Comparison of ENCODE assay signal across 1 cellular context in genomic region chr17:3768786-3769185, GRCh38.
TF ChIP-seq lines count a peak whose summit lies in the region.

No MANE protein-coding gene starts in this region.

TF ChIP-seq in GM23338, 12 proteins besides CTCF, POLR2A, EP300 and RAD21 (continued from another document):
- TF ChIP-seq ZNF462 (CRISPR knock-in tag; IDR thresholded peaks at IDR 0.05) (no peak), POLR2AphosphoS5 (IDR thresholded peaks at IDR 0.05; ENCODE audit: low read depth) (no peak), ZNF114 (CRISPR knock-in tag; IDR thresholded peaks at IDR 0.05) (no peak), EZH2 (IDR thresholded peaks at IDR 0.05; ENCODE audit: low read depth, unreplicated experiment) (no peak), ZNF331 (CRISPR knock-in tag; IDR thresholded peaks at IDR 0.05; ENCODE audit: low read depth) (no peak), REST (IDR thresholded peaks at IDR 0.05; ENCODE audit: unreplicated experiment) (no peak), JUNB (IDR thresholded peaks at IDR 0.05; ENCODE audit: unreplicated experiment) (no peak), STAT1 (IDR thresholded peaks at IDR 0.05; ENCODE audit: unreplicated experiment) (no peak), NANOG (IDR thresholded peaks at IDR 0.05; ENCODE audit: borderline replicate concordance) (no peak), ETS1 (IDR thresholded peaks at IDR 0.05) (no peak)
